ENCODE assay signal across 20 cellular contexts in genomic region chr6:101429291-101429690, GRCh38. TPM values are rescaled to one million over a fixed set of nuclear protein-coding genes. Genes with fewer than 3 reads are reported as not detected.
DNase-seq lines count a peak whose midpoint lies in the region; ATAC-seq and TF ChIP-seq lines count a peak whose summit lies in the region.
"Had no signal": no experiment of that assay in that cellular context is flagged by ENCODE, and none has a peak within 500 bp of the region (broad histone marks: within the 10 kb centered on the region; RNA-seq: fewer than 3 reads in every experiment).

No MANE protein-coding gene starts in this region.

- H3K4me1 ChIP-seq in right atrium auricular region (no peaks in the 10 kb centered on the region), adipocyte (ENCODE audit: control insufficient read depth, insufficient read depth, low read length) (peaks cover 2% of the 10 kb centered on the region)
- H3K4me1 ChIP-seq: breast epithelium had no signal

- H3K4me3 Mint-ChIP-seq in osteocyte (ENCODE audit: unreplicated experiment): no peak overlapping the region
- H3K4me3 Mint-ChIP-seq in CD14-positive monocyte: no peak overlapping the region
- H3K4me3 Mint-ChIP-seq: activated naive CD4-positive, alpha-beta T cell treated with anti-CD3 and anti-CD28 coated beads, Interleukin-2, amount 50 U/mL, for 24 hours; activated T-cell treated with anti-CD3 and anti-CD28 coated beads, Interleukin-2, amount 50 U/mL, for 24 hours; CD8-positive, alpha-beta memory T cell had no signal

- H3K4me3 ChIP-seq in right atrium auricular region (no peak overlapping the region), adipocyte (ENCODE audit: low read length) (no peak overlapping the region)
- H3K4me3 ChIP-seq: breast epithelium, hepatocyte had no signal

- H3K36me3 Mint-ChIP-seq in osteocyte (ENCODE audit: unreplicated experiment) (no peaks in the 10 kb centered on the region), CD14-positive monocyte (no peaks in the 10 kb centered on the region)
- H3K36me3 Mint-ChIP-seq: activated naive CD4-positive, alpha-beta T cell treated with anti-CD3 and anti-CD28 coated beads, Interleukin-2, amount 50 U/mL, for 24 hours; CD8-positive, alpha-beta memory T cell had no signal

- no peaks in the 10 kb centered on the region for H3K9me3 ChIP-seq in right atrium auricular region
- no peaks in the 10 kb centered on the region for H3K9me3 ChIP-seq in adipocyte (ENCODE audit: control insufficient read depth, low read length)
- H3K9me3 ChIP-seq: breast epithelium had no signal

- H3K36me3 ChIP-seq in right atrium auricular region (no peaks in the 10 kb centered on the region), adipocyte (ENCODE audit: control insufficient read depth, insufficient read depth, low read length, severe bottlenecking) (no peaks in the 10 kb centered on the region)
- H3K36me3 ChIP-seq: breast epithelium had no signal

- H3K27me3 ChIP-seq in right atrium auricular region (no peaks in the 10 kb centered on the region), adipocyte (replicated peaks; ENCODE audit: control insufficient read depth, insufficient read depth, low read length) (no peaks in the 10 kb centered on the region)
- H3K27me3 ChIP-seq: breast epithelium, hepatocyte had no signal

- H3K27ac ChIP-seq in right atrium auricular region: peak overlapping the region in 1 of 2 donors; percentile 71
- H3K27ac ChIP-seq: breast epithelium, hepatocyte, VCaP had no signal

- H3K27ac Mint-ChIP-seq in osteocyte (ENCODE audit: unreplicated experiment) (no peak overlapping the region), CD14-positive monocyte (no peak overlapping the region)
- H3K27ac Mint-ChIP-seq: activated naive CD4-positive, alpha-beta T cell treated with anti-CD3 and anti-CD28 coated beads, Interleukin-2, amount 50 U/mL, for 24 hours; activated T-cell treated with anti-CD3 and anti-CD28 coated beads, Interleukin-2, amount 50 U/mL, for 24 hours; CD8-positive, alpha-beta memory T cell had no signal

- H3K9ac ChIP-seq in adipocyte (ENCODE audit: low read length): no peak overlapping the region

- H3K4me1 Mint-ChIP-seq in osteocyte (ENCODE audit: unreplicated experiment) (peaks cover 16% of the 10 kb centered on the region), CD14-positive monocyte (no peaks in the 10 kb centered on the region)
- H3K4me1 Mint-ChIP-seq: activated naive CD4-positive, alpha-beta T cell treated with anti-CD3 and anti-CD28 coated beads, Interleukin-2, amount 50 U/mL, for 24 hours; CD8-positive, alpha-beta memory T cell had no signal

- no peak for TF ChIP-seq CTCF in right atrium auricular region (IDR thresholded peaks at IDR 0.05)
- TF ChIP-seq CTCF in osteocyte (IDR thresholded peaks at IDR 0.05): no peak
- TF ChIP-seq CTCF in CD14-positive monocyte (IDR thresholded peaks at IDR 0.05): no peak

- H3K9me3 Mint-ChIP-seq in osteocyte (ENCODE audit: unreplicated experiment) (no peaks in the 10 kb centered on the region), CD14-positive monocyte (peaks cover 0 to 7% (median 1%) of the 10 kb centered on the region in 7 donors)

- peak; percentile 49 for ATAC-seq in Right ventricle myocardium superior (ENCODE audit: poor library complexity)
- ATAC-seq: stimulated activated naive CD8-positive, alpha-beta T cell treated with anti-CD3 and anti-CD28 coated beads, Interleukin-15, Interleukin-2, amounts not matched to agents 100 U/mL and 50 U/mL, for 24 hours had no signal

- no peaks in the 10 kb centered on the region for H3K27me3 Mint-ChIP-seq in osteocyte (ENCODE audit: unreplicated experiment)
- H3K27me3 Mint-ChIP-seq in CD14-positive monocyte (ENCODE audit: low read depth in 3 of 3): no peaks in the 10 kb centered on the region
- H3K27me3 Mint-ChIP-seq: activated naive CD4-positive, alpha-beta T cell treated with anti-CD3 and anti-CD28 coated beads, Interleukin-2, amount 50 U/mL, for 24 hours; activated T-cell treated with anti-CD3 and anti-CD28 coated beads, Interleukin-2, amount 50 U/mL, for 24 hours; CD8-positive, alpha-beta memory T cell had no signal

- DNase-seq in Right ventricle myocardium superior: no peak
- DNase-seq in right atrium auricular region (ENCODE audit: low spot score): no peak
- peak; percentile 40 for DNase-seq in adipocyte (ENCODE audit: low read depth)
- peak; percentile 64 for DNase-seq in glomerular visceral epithelial cell (ENCODE audit: extremely low spot score)
- no peak for DNase-seq in osteocyte (ENCODE audit: extremely low spot score, unreplicated experiment)
- no peak for DNase-seq in CD14-positive monocyte (ENCODE audit: low spot score)
- no peak for DNase-seq in DMS53 (lab: John Stamatoyannopoulos, UW)
- DNase-seq in DMS114 treated with DMSO at 0.1 percent for 48 hours (lab: John Stamatoyannopoulos, UW; ENCODE audit: unreplicated experiment): no peak
- DNase-seq: activated CD4-positive, alpha-beta T cell treated with anti-CD3 and anti-CD28 coated beads, Interleukin-2, amount 50 U/mL, for 48 hours; activated T-cell treated with anti-CD3 and anti-CD28 coated beads, Interleukin-2, amount 50 U/mL, for 24 hours; CD8-positive, alpha-beta memory T cell; effector CD4-positive, alpha-beta T cell; midbrain; MV-4-11; stimulated activated CD4-positive, alpha-beta T cell treated with anti-CD3 and anti-CD28 coated beads, Interleukin-15, amount 100 ng/mL, for 24 hours; stimulated activated naive CD8-positive, alpha-beta T cell treated with anti-CD3 and anti-CD28 coated beads, Interleukin-15, Interleukin-2, amounts not matched to agents 100 U/mL and 50 U/mL, for 24 hours had no signal

- intact Hi-C loops in Right ventricle myocardium superior (cut with DNase I): no loop called here
- intact Hi-C loops in CD14-positive monocyte (cut with micrococcal nuclease): no loop called here

RNA-seq across cellular contexts. Expression of gene GRIK2, which starts 35.8 kb away (rescaled TPM):
- 5.5 TPM for total RNA-seq in Right ventricle myocardium superior
- 10 to 100 TPM in 1 of 2 donors, 1 to 10 TPM in 1; 7.7 to 12.1 TPM for total RNA-seq in right atrium auricular region
- total RNA-seq in osteocyte: 7.1 and 10.8 TPM in 2 replicates
- polyA plus RNA-seq in CD14-positive monocyte: not detected
- total RNA-seq: CD8-positive, alpha-beta memory T cell had no signal
- polyA plus RNA-seq: CD8-positive, alpha-beta memory T cell had no signal

Comparison
In these comparisons a context has a peak if more than half of its experiments do, and no peak if none do; other contexts are left out.
1. DNase-seq: peak in adipocyte (single experiment) and glomerular visceral epithelial cell (single experiment); none in Right ventricle myocardium superior (single experiment), right atrium auricular region (single experiment), osteocyte (single experiment), CD14-positive monocyte (single experiment), DMS53 (single experiment) and DMS114 treated with DMSO at 0.1 percent for 48 hours (single experiment).